21 cellular contexts compared by ENCODE assay signal in the genomic region with DNA sequence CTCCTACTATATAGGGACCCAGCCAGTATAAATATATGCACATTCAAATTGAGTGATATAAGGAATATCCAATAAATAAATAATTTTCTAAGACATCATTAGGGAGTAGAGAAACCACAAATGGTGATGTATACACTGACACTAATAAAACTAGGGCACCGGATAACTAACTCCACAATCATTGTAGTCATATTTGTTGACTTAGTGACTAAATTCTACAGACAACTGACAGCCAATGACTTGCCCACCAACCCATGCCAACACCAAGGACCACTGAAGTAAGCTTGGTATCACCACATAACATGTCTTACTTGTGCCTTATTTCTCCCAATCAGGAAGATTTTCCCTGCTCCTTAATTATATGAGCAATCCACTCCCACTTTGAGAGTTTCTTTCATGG.
"Had no signal": no experiment of that assay in that cellular context is flagged by ENCODE, and none has a peak within 500 bp of the region (broad histone marks: within the 10 kb centered on the region; RNA-seq: fewer than 3 reads in every experiment).

No MANE protein-coding gene starts in this region.

- ATAC-seq: K562, Right ventricle myocardium inferior, SK-N-SH treated with all-trans-retinoic acid at 6 μM for 48 hours had no signal

- H3K9me3 ChIP-seq: Peyer's patch, SJCRH30 had no signal

- H3K27me3 ChIP-seq: Peyer's patch, SJCRH30 had no signal

- H3K4me1 ChIP-seq: Peyer's patch, SJCRH30 had no signal

- H3K4me3 ChIP-seq: K562, Peyer's patch, SJCRH30 had no signal

- H3K27ac ChIP-seq: KMS-11, Peyer's patch, SJCRH30 had no signal

- H3K36me3 ChIP-seq: Peyer's patch, SJCRH30 had no signal

- H3K4me2 ChIP-seq: KMS-11 had no signal

- DNase-seq: Kasumi-1, MM.1S, NCI-H1092 treated with DMSO at 0.1 percent for 48 hours, NCI-H1436, NCI-H187, NCI-H2029, NCI-H2081 treated with DMSO at 0.1 percent for 48 hours, NCI-H2171, NCI-H226, NCI-H446, NCI-H510A, NCI-H524 treated with DMSO at 0.1 percent for 48 hours, NCI-H69, NCI-H774, Peyer's patch, SHP77 treated with DMSO at 0.1 percent for 48 hours, SJCRH30 had no signal
